Comparison of ENCODE assay signal across 1 cellular context in the genomic region with DNA sequence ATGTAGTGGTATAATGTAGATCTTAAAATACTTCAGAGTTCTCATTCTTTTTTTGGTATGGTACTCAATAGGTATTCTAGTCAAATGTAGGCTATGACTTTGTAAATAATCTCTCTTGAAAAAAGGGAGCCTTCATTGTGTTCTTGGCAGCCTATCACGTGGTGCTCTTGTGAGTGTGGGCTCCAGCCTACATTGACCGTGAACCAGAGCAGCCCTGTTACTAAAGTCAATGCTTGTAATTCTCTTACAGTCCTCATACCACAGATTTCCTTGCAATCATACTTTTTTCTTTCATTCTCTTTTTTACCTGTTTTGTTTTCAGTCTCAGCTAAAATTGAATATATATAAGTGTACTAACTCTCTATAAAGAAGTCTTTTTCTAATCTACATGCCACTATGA.
TF ChIP-seq lines count a peak whose summit lies in the region.

No MANE protein-coding gene starts in this region.

TF ChIP-seq in IMR-90, 13 proteins besides CTCF, POLR2A, EP300 and RAD21 (continued from another document):
- TF ChIP-seq, protein P1, sequence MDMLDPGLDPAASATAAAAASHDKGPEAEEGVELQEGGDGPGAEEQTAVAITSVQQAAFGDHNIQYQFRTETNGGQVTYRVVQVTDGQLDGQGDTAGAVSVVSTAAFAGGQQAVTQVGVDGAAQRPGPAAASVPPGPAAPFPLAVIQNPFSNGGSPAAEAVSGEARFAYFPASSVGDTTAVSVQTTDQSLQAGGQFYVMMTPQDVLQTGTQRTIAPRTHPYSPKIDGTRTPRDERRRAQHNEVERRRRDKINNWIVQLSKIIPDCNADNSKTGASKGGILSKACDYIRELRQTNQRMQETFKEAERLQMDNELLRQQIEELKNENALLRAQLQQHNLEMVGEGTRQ (IDR thresholded peaks at IDR 0.05; ENCODE audit: low read depth, low read length): peak; percentile 36
